In genomic region chr15:49410660-49411059, GRCh38 we compare ENCODE assay signal across 1 cellular context.
TF ChIP-seq lines count a peak whose summit lies in the region.

No MANE protein-coding gene starts in this region.

TF ChIP-seq in IMR-90, 13 proteins besides CTCF, POLR2A, EP300 and RAD21:
- TF ChIP-seq, protein P1, sequence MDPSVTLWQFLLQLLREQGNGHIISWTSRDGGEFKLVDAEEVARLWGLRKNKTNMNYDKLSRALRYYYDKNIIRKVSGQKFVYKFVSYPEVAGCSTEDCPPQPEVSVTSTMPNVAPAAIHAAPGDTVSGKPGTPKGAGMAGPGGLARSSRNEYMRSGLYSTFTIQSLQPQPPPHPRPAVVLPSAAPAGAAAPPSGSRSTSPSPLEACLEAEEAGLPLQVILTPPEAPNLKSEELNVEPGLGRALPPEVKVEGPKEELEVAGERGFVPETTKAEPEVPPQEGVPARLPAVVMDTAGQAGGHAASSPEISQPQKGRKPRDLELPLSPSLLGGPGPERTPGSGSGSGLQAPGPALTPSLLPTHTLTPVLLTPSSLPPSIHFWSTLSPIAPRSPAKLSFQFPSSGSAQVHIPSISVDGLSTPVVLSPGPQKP (IDR thresholded peaks at IDR 0.05; ENCODE audit: borderline replicate concordance, low read depth, low read length) = no peak
- TF ChIP-seq MAZ (IDR thresholded peaks at IDR 0.05; ENCODE audit: borderline replicate concordance, low read depth, low read length) = no peak
- TF ChIP-seq FOS (IDR thresholded peaks at IDR 0.05; ENCODE audit: low read depth, low read length) = no peak
